10 cellular contexts compared by ENCODE assay signal in genomic region chr14:100871234-100872186, GRCh38. TPM values are rescaled to one million over a fixed set of nuclear protein-coding genes. Genes with fewer than 3 reads are reported as not detected.
DNase-seq lines count a peak whose midpoint lies in the region; ATAC-seq and TF ChIP-seq lines count a peak whose summit lies in the region.
"Had no signal": no experiment of that assay in that cellular context is flagged by ENCODE, and none has a peak within 500 bp of the region (broad histone marks: within the 10 kb centered on the region; RNA-seq: fewer than 3 reads in every experiment).

No MANE protein-coding gene starts in this region.

- no peak overlapping the region for H3K27ac ChIP-seq in foreskin keratinocyte
- H3K27ac ChIP-seq: parathyroid adenoma had no signal

- no peak for TF ChIP-seq CTCF in foreskin keratinocyte (conservative IDR thresholded peaks at IDR 0.05)

- DNase-seq in stimulated activated CD4-positive, alpha-beta T cell treated with anti-CD3 and anti-CD28 coated beads, Interleukin-15, amount 100 ng/mL, for 24 hours = peak; percentile 15
- DNase-seq in stimulated activated CD4-positive, alpha-beta T cell treated with anti-CD3 and anti-CD28 coated beads, Interleukin-4, amount 100 ng/mL, for 1 hour = no peak
- DNase-seq in SW480 (ENCODE audit: low spot score) (peak; percentile 82), foreskin keratinocyte (peak in 1 of 2 donors; percentile 15), GF-D8 (lab: John Stamatoyannopoulos, UW) (no peak), LoVo (ENCODE audit: low spot score) (no peak), GM19240 (ENCODE audit: insufficient read length, low spot score) (no peak)
- DNase-seq: activated gamma-delta T cell had no signal

- no peaks in the 10 kb centered on the region for H3K4me1 ChIP-seq in foreskin keratinocyte
- H3K4me1 ChIP-seq: parathyroid adenoma had no signal

- ATAC-seq in foreskin keratinocyte (peak; percentile 74), HG02884 (IDR thresholded peaks at IDR 0.05; ENCODE audit: unreplicated experiment) (no peak)

- H3K27me3 ChIP-seq in foreskin keratinocyte = no peaks in the 10 kb centered on the region

RNA-seq across cellular contexts. Expression of gene RTL1, which starts 32.0 kb away (rescaled TPM):
- total RNA-seq in foreskin keratinocyte = not detected in 2 replicates
- polyA plus RNA-seq in foreskin keratinocyte = not detected in 2 replicates

RNA-seq across cellular contexts. Expression of gene MEG3, which starts 45.6 kb away (rescaled TPM):
- total RNA-seq in foreskin keratinocyte = 5.3 and 7.8 TPM in 2 replicates
- 7.7 and 10.4 TPM in 2 replicates for polyA plus RNA-seq in foreskin keratinocyte

Comparison
In these comparisons a context has a peak if more than half of its experiments do, and no peak if none do; other contexts are left out.
1. DNase-seq: peak in stimulated activated CD4-positive, alpha-beta T cell treated with anti-CD3 and anti-CD28 coated beads, Interleukin-15, amount 100 ng/mL, for 24 hours (single experiment) and SW480 (single experiment); none in stimulated activated CD4-positive, alpha-beta T cell treated with anti-CD3 and anti-CD28 coated beads, Interleukin-4, amount 100 ng/mL, for 1 hour (single experiment), GF-D8 (single experiment), LoVo (single experiment) and GM19240 (single experiment).